ENCODE assay signal across 8 cellular contexts in the genomic region with DNA sequence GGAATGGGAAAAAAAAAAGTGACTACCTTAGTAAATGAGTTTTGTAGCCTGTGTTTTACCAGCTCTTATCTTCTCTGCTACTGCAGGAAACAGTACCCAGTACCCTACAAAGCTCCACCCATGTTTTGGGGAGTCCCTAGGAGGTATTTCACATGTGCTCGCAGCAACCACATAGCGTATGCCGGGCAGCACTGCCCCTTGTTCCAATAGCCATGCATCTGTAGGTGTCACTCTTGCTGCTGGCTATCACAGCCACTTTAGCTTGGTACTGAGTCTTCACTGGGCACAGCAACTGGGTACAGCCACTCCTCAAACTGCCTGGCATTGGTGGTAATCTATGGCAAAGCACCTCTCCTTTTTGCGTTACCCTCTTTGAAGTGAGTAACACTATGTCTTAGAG. TPM values are rescaled to one million over a fixed set of nuclear protein-coding genes. Genes with fewer than 3 reads are reported as not detected.
DNase-seq lines count a peak whose midpoint lies in the region; ATAC-seq and TF ChIP-seq lines count a peak whose summit lies in the region.

No MANE protein-coding gene starts in this region.

- H3K4me2 ChIP-seq in SU-DHL-6 (ENCODE audit: low read depth, low read length, poor library complexity, severe bottlenecking): no peak overlapping the region

- H3K27me3 ChIP-seq in BE2C (no peaks in the 10 kb centered on the region), SU-DHL-6 (ENCODE audit: low read length) (no peaks in the 10 kb centered on the region), kidney epithelial cell (ENCODE audit: control insufficient read depth, insufficient read depth, low read length) (no peaks in the 10 kb centered on the region)

- peaks cover 6% of the 10 kb centered on the region; the same call in 1 of the 2 replicates for H3K4me1 ChIP-seq in BE2C

- H3K79me2 ChIP-seq in SU-DHL-6 (ENCODE audit: insufficient read depth, low read length): peaks cover 17% of the 10 kb centered on the region; the same call in 1 of the 2 replicates

- H3K36me3 ChIP-seq in BE2C (no peaks in the 10 kb centered on the region; the same call in 1 of the 2 replicates), SU-DHL-6 (ENCODE audit: low read length) (no peaks in the 10 kb centered on the region), kidney epithelial cell (ENCODE audit: control insufficient read depth, insufficient read depth, low read length) (no peaks in the 10 kb centered on the region)

- no peak overlapping the region for H3K27ac ChIP-seq in SU-DHL-6 (ENCODE audit: low read depth, low read length)

- peak; percentile 9; the same call in 1 of the 2 replicates for TF ChIP-seq CTCF in BE2C (IDR thresholded peaks at IDR 0.05; ENCODE audit: low read depth, low read length)
- TF ChIP-seq CTCF in GM12873 (IDR thresholded peaks at IDR 0.05; ENCODE audit: insufficient read depth, low read depth, low read length, missing control alignments): peak; percentile 23
- no peak for TF ChIP-seq CTCF in SU-DHL-6 (IDR thresholded peaks at IDR 0.05; ENCODE audit: insufficient read depth, low read length, poor library complexity, severe bottlenecking)
- peak; percentile 44 for TF ChIP-seq CTCF in kidney epithelial cell (IDR thresholded peaks at IDR 0.05; ENCODE audit: insufficient read depth, low read length, poor library complexity, severe bottlenecking)

- peak overlapping the region; percentile 55 for H2AFZ ChIP-seq in SU-DHL-6 (ENCODE audit: low read depth, low read length, severe bottlenecking)

- no peaks in the 10 kb centered on the region for H3F3A ChIP-seq in SU-DHL-6 (ENCODE audit: insufficient read depth)

- no peaks in the 10 kb centered on the region for H3K9me3 ChIP-seq in BE2C
- no peaks in the 10 kb centered on the region for H3K9me3 ChIP-seq in SU-DHL-6 (ENCODE audit: insufficient read depth, low read length)

- ATAC-seq in GM19397 (IDR thresholded peaks at IDR 0.05; ENCODE audit: unreplicated experiment): no peak
- ATAC-seq in HG03439 (IDR thresholded peaks at IDR 0.05; ENCODE audit: unreplicated experiment): no peak

- H4K20me1 ChIP-seq in SU-DHL-6 (ENCODE audit: low read depth, low read length): no peaks in the 10 kb centered on the region

- H3K9me2 ChIP-seq in SU-DHL-6 (replicated peaks; ENCODE audit: insufficient read depth, low read length): no peaks in the 10 kb centered on the region

- H3K9ac ChIP-seq in SU-DHL-6 (ENCODE audit: low read length): no peak overlapping the region

- H3K4me3 ChIP-seq in BE2C (ENCODE audit: low read depth, low read length): no peak overlapping the region
- no peak overlapping the region for H3K4me3 ChIP-seq in SU-DHL-6 (ENCODE audit: insufficient read depth, low read length, poor library complexity, severe bottlenecking)
- no peak overlapping the region for H3K4me3 ChIP-seq in kidney epithelial cell (ENCODE audit: low read depth, low read length)

- no peak for DNase-seq in BE2C
- no peak for DNase-seq in kidney epithelial cell (ENCODE audit: low read depth)
- no peak for DNase-seq in cortex of kidney (lab: John Stamatoyannopoulos, UW)
- no peak for DNase-seq in superior temporal gyrus (ENCODE audit: extremely low spot score)

RNA-seq across cellular contexts. Expression of gene MDM1, which starts 2.0 kb away (rescaled TPM):
- polyA plus RNA-seq in BE2C (2012; ENCODE audit: insufficient read depth, insufficient read length, low read depth): 2.5 TPM
- 7.4 and 15.3 TPM in 2 replicates for total RNA-seq in kidney epithelial cell
